Comparison of ENCODE assay signal across 30 cellular contexts in the genomic region with DNA sequence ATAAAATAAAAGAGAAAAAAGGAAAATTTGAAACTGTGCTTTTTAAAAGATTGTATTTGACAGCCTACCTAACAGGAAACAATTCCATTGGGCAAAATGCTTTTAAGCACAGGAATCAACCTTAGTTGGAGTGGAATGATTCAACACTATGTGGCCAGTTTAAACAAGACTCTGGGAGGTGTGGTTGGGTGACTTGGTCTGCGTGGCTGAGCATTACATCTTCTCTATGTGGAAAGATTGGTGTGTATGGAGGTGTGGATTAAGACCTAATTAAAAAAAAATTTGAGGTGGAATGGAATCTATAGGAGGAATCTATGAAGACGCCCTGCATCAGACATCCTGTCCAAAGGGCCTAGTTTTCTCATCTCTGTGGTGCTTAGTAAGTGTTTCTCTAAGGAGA.
DNase-seq lines count a peak whose midpoint lies in the region; ATAC-seq and TF ChIP-seq lines count a peak whose summit lies in the region.
"Had no signal": no experiment of that assay in that cellular context is flagged by ENCODE, and none has a peak within 500 bp of the region (broad histone marks: within the 10 kb centered on the region; RNA-seq: fewer than 3 reads in every experiment).

No MANE protein-coding gene starts in this region.

- peak; percentile 98 for ATAC-seq in esophagus mucosa
- ATAC-seq: activated naive CD8-positive, alpha-beta T cell treated with anti-CD3 and anti-CD28 coated beads, Interleukin-2, amount 50 U/mL, for 24 hours; left lobe of liver; pancreas; Right ventricle myocardium inferior; stimulated activated naive B cell treated with anti-CD40 and anti-IgM and Interleukin-4, amounts not matched to agents 10 μg/mL and 1 μg/mL and 100 μg/mL, for 72 hours had no signal

- no peaks in the 10 kb centered on the region for H3K36me3 ChIP-seq in GM23248 (ENCODE audit: low read depth)
- H3K36me3 ChIP-seq: pancreas had no signal

- no peak overlapping the region for H3K4me2 ChIP-seq in GM23248 (ENCODE audit: unreplicated experiment)
- H3K4me2 ChIP-seq: SK-N-SH had no signal

- DNase-seq in GM23248 (peak; percentile 24), RWPE1 (ENCODE audit: low spot score) (peak; percentile 39), progenitor cell of endocrine pancreas (ENCODE audit: low spot score, unreplicated experiment) (no peak), NCI-H2196 treated with DMSO at 0.1 percent for 48 hours (lab: John Stamatoyannopoulos, UW; ENCODE audit: unreplicated experiment) (no peak), AML-193 (lab: John Stamatoyannopoulos, UW) (no peak), NCI-H1694 (lab: John Stamatoyannopoulos, UW) (no peak)
- DNase-seq: activated CD4-positive, CD25-positive, alpha-beta regulatory T cell; activated naive CD4-positive, alpha-beta T cell; activated naive CD8-positive, alpha-beta T cell treated with anti-CD3 and anti-CD28 coated beads, Interleukin-2, amount 50 U/mL, for 24 hours; activated T-cell treated with anti-CD3 and anti-CD28 coated beads, Interleukin-2, amount 50 U/mL, for 48 hours; Calu3; DMS79 treated with DMSO at 0.1 percent for 48 hours; immature natural killer cell; mesenchymal stem cell; NCI-H1092 treated with DMSO at 0.1 percent for 48 hours; NCI-H187 treated with DMSO at 0.1 percent for 48 hours; NCI-H524; OCI-M1; pancreas; SK-N-SH; stimulated activated naive B cell treated with anti-CD40 and anti-IgM and Interleukin-4, amounts not matched to agents 10 μg/mL and 1 μg/mL and 100 μg/mL, for 72 hours; substantia nigra; upper lobe of left lung had no signal

- no peaks in the 10 kb centered on the region for H3K9me2 ChIP-seq in GM23248 (ENCODE audit: insufficient read depth)
- H3K9me2 ChIP-seq: SK-N-SH had no signal

- H3F3A ChIP-seq in GM23248 (ENCODE audit: insufficient read depth), result no peaks in the 10 kb centered on the region

- no peak for TF ChIP-seq CTCF in RWPE1 (conservative IDR thresholded peaks at IDR 0.05; ENCODE audit: low read depth)
- TF ChIP-seq CTCF in progenitor cell of endocrine pancreas (IDR thresholded peaks at IDR 0.05; ENCODE audit: unreplicated experiment), result no peak

- peaks cover 9% of the 10 kb centered on the region; the same call in 1 of the 2 replicates for H3K4me1 ChIP-seq in GM23248 (ENCODE audit: insufficient read depth)
- H3K4me1 ChIP-seq: pancreas had no signal

- peaks cover 4% of the 10 kb centered on the region for H3K36me3 Mint-ChIP-seq in progenitor cell of endocrine pancreas (ENCODE audit: insufficient read depth)

- H3K27ac Mint-ChIP-seq in progenitor cell of endocrine pancreas, result peak overlapping the region; percentile 78
- H3K27ac Mint-ChIP-seq: activated naive CD8-positive, alpha-beta T cell treated with anti-CD3 and anti-CD28 coated beads, Interleukin-2, amount 50 U/mL, for 24 hours; dendritic cell treated with granulocyte-macrophage colony-stimulating factor and Interleukin-4, amounts not matched to agents 40 ng/mL and 50 ng/mL, for 4 days; stimulated activated naive B cell treated with anti-CD40 and anti-IgM and Interleukin-4, amounts not matched to agents 10 μg/mL and 1 μg/mL and 100 μg/mL, for 72 hours; T-helper 1 cell treated with Interleukin-12 subunit alpha and Interleukin-12 subunit beta and Interleukin-4 antibody, amounts not matched to agents 30 μg/mL and 1 μg/mL, for 36 hours had no signal

- H3K4me3 Mint-ChIP-seq in progenitor cell of endocrine pancreas (ENCODE audit: low read depth), result no peak overlapping the region
- H3K4me3 Mint-ChIP-seq: activated naive CD8-positive, alpha-beta T cell treated with anti-CD3 and anti-CD28 coated beads, Interleukin-2, amount 50 U/mL, for 24 hours; central memory CD8-positive, alpha-beta T cell; dendritic cell treated with granulocyte-macrophage colony-stimulating factor and Interleukin-4, amounts not matched to agents 40 ng/mL and 50 ng/mL, for 4 days; immature natural killer cell; stimulated activated naive B cell treated with anti-CD40 and anti-IgM and Interleukin-4, amounts not matched to agents 10 μg/mL and 1 μg/mL and 100 μg/mL, for 72 hours; T-helper 1 cell treated with Interleukin-12 subunit alpha and Interleukin-12 subunit beta and Interleukin-4 antibody, amounts not matched to agents 30 μg/mL and 1 μg/mL, for 36 hours had no signal

- H3K4me1 Mint-ChIP-seq in progenitor cell of endocrine pancreas (ENCODE audit: low read depth), result peaks cover 2% of the 10 kb centered on the region
- H3K4me1 Mint-ChIP-seq: central memory CD8-positive, alpha-beta T cell; immature natural killer cell had no signal

- WGBS in GM23248 (ENCODE audit: low coverage in 1 of 2, low lambda C conversion rate in 2 of 2, missing lambda C conversion rate in 2 of 2), 2 experiments, result 75 to 82% methylated on average over 2 of the region's 2 CpGs

- H3K9me3 ChIP-seq in GM23248 (ENCODE audit: low read depth), result no peaks in the 10 kb centered on the region
- H3K9me3 ChIP-seq: pancreas, SK-N-SH, upper lobe of left lung had no signal

- no peak overlapping the region for H3K4me3 ChIP-seq in GM23248
- H3K4me3 ChIP-seq: pancreas, skin epidermis, upper lobe of left lung had no signal

- no peaks in the 10 kb centered on the region for H3K27me3 ChIP-seq in GM23248 (replicated peaks; ENCODE audit: insufficient read depth)
- H3K27me3 ChIP-seq: pancreas, upper lobe of left lung had no signal

- in situ Hi-C loops in GM23248 (cut with MboI), result no loop called here

- POLR2A ChIA-PET in RWPE1 (lab: Yijun Ruan, JAX; ENCODE audit: low non-redundant PET), result no interaction called here

- no peaks in the 10 kb centered on the region for H3K9me3 Mint-ChIP-seq in progenitor cell of endocrine pancreas (ENCODE audit: low read depth)
- H3K9me3 Mint-ChIP-seq: activated naive CD8-positive, alpha-beta T cell treated with anti-CD3 and anti-CD28 coated beads, Interleukin-2, amount 50 U/mL, for 24 hours; central memory CD8-positive, alpha-beta T cell; dendritic cell treated with granulocyte-macrophage colony-stimulating factor and Interleukin-4, amounts not matched to agents 40 ng/mL and 50 ng/mL, for 4 days; immature natural killer cell; T-helper 1 cell treated with Interleukin-12 subunit alpha and Interleukin-12 subunit beta and Interleukin-4 antibody, amounts not matched to agents 30 μg/mL and 1 μg/mL, for 36 hours had no signal

- H4K20me1 ChIP-seq in GM23248 (ENCODE audit: insufficient read depth), result no peaks in the 10 kb centered on the region

- H3K79me2 ChIP-seq in GM23248 (ENCODE audit: insufficient read depth), result no peaks in the 10 kb centered on the region

- H3K9ac ChIP-seq in GM23248, result no peak overlapping the region
- H3K9ac ChIP-seq: SK-N-SH had no signal

- H3K27me3 Mint-ChIP-seq in progenitor cell of endocrine pancreas, result no peaks in the 10 kb centered on the region
- H3K27me3 Mint-ChIP-seq: activated naive CD8-positive, alpha-beta T cell treated with anti-CD3 and anti-CD28 coated beads, Interleukin-2, amount 50 U/mL, for 24 hours; central memory CD8-positive, alpha-beta T cell; dendritic cell treated with granulocyte-macrophage colony-stimulating factor and Interleukin-4, amounts not matched to agents 40 ng/mL and 50 ng/mL, for 4 days; stimulated activated naive B cell treated with anti-CD40 and anti-IgM and Interleukin-4, amounts not matched to agents 10 μg/mL and 1 μg/mL and 100 μg/mL, for 72 hours had no signal

- CTCF ChIA-PET in RWPE1 (lab: Yijun Ruan, JAX), result interaction anchor here (0.5 kb wide), 1 partner anchor 245 kb away, joined by 4 read pairs; no protein-coding TSS in a partner anchor

- H2AFZ ChIP-seq in GM23248, result no peak overlapping the region

- H3K27ac ChIP-seq in GM23248 (no peak overlapping the region), RWPE1 (peak overlapping the region; percentile 86)
- H3K27ac ChIP-seq: pancreas, upper lobe of left lung had no signal

Comparison
In these comparisons a context has a peak if more than half of its experiments do, and no peak if none do; other contexts are left out.
1. DNase-seq: peak in GM23248 (single experiment) and RWPE1 (single experiment); none in progenitor cell of endocrine pancreas (single experiment), NCI-H2196 treated with DMSO at 0.1 percent for 48 hours (single experiment), AML-193 (0 of 2) and NCI-H1694 (single experiment).